In the genomic region with DNA sequence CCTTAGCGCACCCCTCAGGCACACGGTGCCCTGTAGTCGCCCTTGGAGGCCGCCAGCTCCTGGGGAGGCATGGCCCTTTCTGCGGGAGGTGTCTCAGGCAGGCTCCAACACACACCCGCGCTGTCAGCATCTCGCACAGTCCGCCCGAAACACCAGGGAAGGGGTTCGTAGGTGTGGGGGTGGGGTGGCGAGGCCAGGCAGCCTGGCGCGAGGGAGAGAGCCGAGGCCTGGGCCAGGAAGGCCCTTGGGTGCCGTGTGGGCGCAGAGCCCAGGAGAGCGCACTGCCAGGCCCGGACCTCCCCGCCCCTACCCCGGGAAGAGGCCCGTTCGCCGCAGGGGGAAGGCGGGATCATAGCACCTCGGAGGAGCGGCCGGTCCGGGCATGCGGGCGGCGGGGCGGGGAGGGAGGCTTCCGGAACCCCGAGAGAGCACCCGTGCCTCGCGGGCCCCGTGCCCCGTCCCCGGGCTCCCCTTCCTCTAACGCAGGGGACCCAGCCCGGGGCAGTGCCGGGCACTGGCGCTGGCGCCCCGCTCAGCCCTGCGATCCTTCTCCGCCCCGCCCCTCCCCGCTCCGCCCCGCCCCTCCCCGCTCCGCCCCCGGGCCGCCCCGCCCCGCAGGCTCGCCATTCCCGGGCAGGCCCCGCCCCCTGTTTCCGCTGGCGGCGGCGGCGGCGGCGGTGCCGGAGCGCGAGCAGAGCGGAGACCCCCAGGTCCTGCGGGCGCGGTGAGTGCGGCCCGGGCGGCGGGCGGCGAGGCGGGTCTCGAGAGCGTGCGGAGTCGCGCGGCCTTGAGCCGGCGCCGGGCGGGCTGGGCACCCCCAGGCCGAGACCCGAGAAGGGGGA, we compare ENCODE assay signal across 8 cellular contexts.
DNase-seq lines count a peak whose midpoint lies in the region; ATAC-seq and TF ChIP-seq lines count a peak whose summit lies in the region.

A gene with protein sequence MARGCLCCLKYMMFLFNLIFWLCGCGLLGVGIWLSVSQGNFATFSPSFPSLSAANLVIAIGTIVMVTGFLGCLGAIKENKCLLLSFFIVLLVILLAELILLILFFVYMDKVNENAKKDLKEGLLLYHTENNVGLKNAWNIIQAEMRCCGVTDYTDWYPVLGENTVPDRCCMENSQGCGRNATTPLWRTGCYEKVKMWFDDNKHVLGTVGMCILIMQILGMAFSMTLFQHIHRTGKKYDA (plus strand): TSS at position 650 of the 842 bp plus-strand sequence. CDS start 123,815 bp downstream, outside the sequence.

- no peak for TF ChIP-seq CTCF in nephron progenitor cell (IDR thresholded peaks at IDR 0.05)

- ATAC-seq in HG03175 (IDR thresholded peaks at IDR 0.05; ENCODE audit: unreplicated experiment): peak; percentile 63
- ATAC-seq in stimulated activated naive CD8-positive, alpha-beta T cell treated with anti-CD3 and anti-CD28 coated beads, Interleukin-15, amount 100 ng/mL, for 72 hours: peak; percentile 86

- H3K9me3 Mint-ChIP-seq in nephron progenitor cell: peaks cover under 1% of the 10 kb centered on the region
- no peaks in the 10 kb centered on the region for H3K9me3 Mint-ChIP-seq in stimulated activated naive CD8-positive, alpha-beta T cell treated with anti-CD3 and anti-CD28 coated beads, Interleukin-15, amount 100 ng/mL, for 72 hours

- H3K36me3 Mint-ChIP-seq in nephron progenitor cell (ENCODE audit: low read depth): peaks cover 2% of the 10 kb centered on the region

- peak; percentile 13 to 16 for DNase-seq in NOMO-1 (lab: John Stamatoyannopoulos, UW; ENCODE audit: unreplicated experiment in 2 of 2)
- no peak for DNase-seq in NOMO-1 treated with dmso at 0.1 percent for 144 hours (lab: John Stamatoyannopoulos, UW; ENCODE audit: unreplicated experiment)
- DNase-seq in OCI-M1 (lab: John Stamatoyannopoulos, UW): peak; percentile 49
- peak; percentile 57 for DNase-seq in activated T-helper 9 cell treated with anti-CD3 and anti-CD28 coated beads, Interleukin-2, amount 50 U/mL, for 16 hours (ENCODE audit: low read depth)
- DNase-seq in fibroblast of peridontal ligament (ENCODE audit: extremely low read depth): peak; percentile 70
- peak; percentile 89 for DNase-seq in nephron progenitor cell
- DNase-seq in stimulated activated naive CD8-positive, alpha-beta T cell treated with anti-CD3 and anti-CD28 coated beads, Interleukin-15, amount 100 ng/mL, for 72 hours: peak; percentile 30 to 52

- peak within 1 kb of the TSS; percentile 82 for H3K4me3 Mint-ChIP-seq in nephron progenitor cell
- peak within 1 kb of the TSS; percentile 82 to 91 for H3K4me3 Mint-ChIP-seq in stimulated activated naive CD8-positive, alpha-beta T cell treated with anti-CD3 and anti-CD28 coated beads, Interleukin-15, amount 100 ng/mL, for 72 hours

- peaks cover 28% of the 10 kb centered on the region for H3K4me1 Mint-ChIP-seq in nephron progenitor cell
- peaks cover 15% of the 10 kb centered on the region for H3K4me1 Mint-ChIP-seq in stimulated activated naive CD8-positive, alpha-beta T cell treated with anti-CD3 and anti-CD28 coated beads, Interleukin-15, amount 100 ng/mL, for 72 hours

- H3K27me3 Mint-ChIP-seq in nephron progenitor cell (ENCODE audit: low read depth, poor library complexity): peaks cover 14% of the 10 kb centered on the region
- H3K27me3 Mint-ChIP-seq in stimulated activated naive CD8-positive, alpha-beta T cell treated with anti-CD3 and anti-CD28 coated beads, Interleukin-15, amount 100 ng/mL, for 72 hours: peaks cover 24% of the 10 kb centered on the region

- no peak within 1 kb of the TSS for H3K27ac Mint-ChIP-seq in nephron progenitor cell
- H3K27ac Mint-ChIP-seq in stimulated activated naive CD8-positive, alpha-beta T cell treated with anti-CD3 and anti-CD28 coated beads, Interleukin-15, amount 100 ng/mL, for 72 hours: no peak within 1 kb of the TSS
